ENCODE assay signal across 8 cellular contexts in genomic region chr2:25362049-25362563, GRCh38. TPM values are rescaled to one million over a fixed set of nuclear protein-coding genes. Genes with fewer than 3 reads are reported as not detected.
A peak's percentile ranks its signal among the peaks of the same experiment; 100 is the strongest.
DNase-seq lines count a peak whose midpoint lies in the region; ATAC-seq, FAIRE-seq and TF ChIP-seq lines count a peak whose summit lies in the region.

No MANE protein-coding gene starts in this region.

- H3K9me3 ChIP-seq in left lung: no peaks in the 10 kb centered on the region

- H3K27me3 ChIP-seq in BJ (ENCODE audit: control insufficient read depth, insufficient read depth, low read length) (no peaks in the 10 kb centered on the region), left lung (no peaks in the 10 kb centered on the region)

- peak; percentile 98 for TF ChIP-seq CTCF in BJ (IDR thresholded peaks at IDR 0.05; ENCODE audit: insufficient read depth, low read depth, low read length)
- peak; percentile 85 for TF ChIP-seq CTCF in coronary artery (IDR thresholded peaks at IDR 0.05)
- peak; percentile 96 to 99 for TF ChIP-seq CTCF in left lung (IDR thresholded peaks at IDR 0.05)

- POLR2A ChIA-PET in BJ (lab: Charles Lee): interaction anchor here (0.6 kb wide), 1 partner anchor 326 kb away, joined by 6 read pairs; no protein-coding TSS in a partner anchor

- intact Hi-C loops in left lung (cut with DNase I): no loop called here

- H3K27ac ChIP-seq in coronary artery (peak overlapping the region in 1 of 2 donors; percentile 54), left lung (peak overlapping the region; percentile 56 to 91)

- FAIRE-seq in GM19239 (lab: Jason Lieb, UNC): peak; percentile 100

- H3K36me3 ChIP-seq in BJ (ENCODE audit: control insufficient read depth, insufficient read depth, low read length) (no peaks in the 10 kb centered on the region), left lung (no peaks in the 10 kb centered on the region)

- H3K4me1 ChIP-seq in left lung: peaks cover 3 to 20% of the 10 kb centered on the region in 2 donors

- peak overlapping the region; percentile 31 for H3K4me3 ChIP-seq in BJ (ENCODE audit: low read depth, low read length)
- H3K4me3 ChIP-seq in coronary artery: peak overlapping the region; percentile 66
- peak overlapping the region; percentile 12 to 39 for H3K4me3 ChIP-seq in left lung

- DNase-seq in BJ (ENCODE audit: low read depth): peak; percentile 46
- DNase-seq in GM19239 (ENCODE audit: insufficient read length, low spot score): peak; percentile 82
- DNase-seq in NCI-H524 treated with DMSO at 0.1 percent for 48 hours (lab: John Stamatoyannopoulos, UW): peak; percentile 61
- peak; percentile 97 for DNase-seq in activated CD4-positive, alpha-beta T cell treated with anti-CD3 and anti-CD28 coated beads for 48 hours
- DNase-seq in coronary artery (ENCODE audit: low spot score): peak; percentile 93
- peak; percentile 92 to 95 for DNase-seq in left lung
- peak; percentile 88 for DNase-seq in stimulated activated CD4-positive, alpha-beta T cell treated with anti-CD3 and anti-CD28 coated beads, Interleukin-2, amount 100 ng/mL, for 4 hours (ENCODE audit: low read depth)

- CTCF ChIA-PET in BJ (lab: Yijun Ruan, JAX): interaction anchor here (0.6 to 6.0 kb wide), 29 partner anchors 8 to 352 kb away, joined by 3 to 37 read pairs (median 3); partner anchors contain the start of gene DNMT3A

- ATAC-seq in HG03439 (IDR thresholded peaks at IDR 0.05; ENCODE audit: unreplicated experiment) (peak; percentile 87), left lung (peak; percentile 99)

RNA-seq across cellular contexts. Expression of gene DNMT3A, which starts 20.4 kb away (rescaled TPM):
- 2.6 and 3.0 TPM in 2 replicates for polyA plus RNA-seq in BJ (2011; rRNA removed)
- polyA minus RNA-seq in BJ (2011; rRNA and poly(A)+ RNA removed): 7.9 and 11.0 TPM in 2 replicates
- total RNA-seq in left lung: 10 to 100 TPM; 37.5 to 38.7 TPM

Comparison
In these comparisons a context has a peak if more than half of its experiments do, and no peak if none do; other contexts are left out.
1. DNase-seq: peak in every context shown above with its lines; median percentile 97 in activated CD4-positive, alpha-beta T cell treated with anti-CD3 and anti-CD28 coated beads for 48 hours; 94 in left lung; 93 in coronary artery; 88 in stimulated activated CD4-positive, alpha-beta T cell treated with anti-CD3 and anti-CD28 coated beads, Interleukin-2, amount 100 ng/mL, for 4 hours; 82 in GM19239; 61 in NCI-H524 treated with DMSO at 0.1 percent for 48 hours; 46 in BJ.